In the genomic region with DNA sequence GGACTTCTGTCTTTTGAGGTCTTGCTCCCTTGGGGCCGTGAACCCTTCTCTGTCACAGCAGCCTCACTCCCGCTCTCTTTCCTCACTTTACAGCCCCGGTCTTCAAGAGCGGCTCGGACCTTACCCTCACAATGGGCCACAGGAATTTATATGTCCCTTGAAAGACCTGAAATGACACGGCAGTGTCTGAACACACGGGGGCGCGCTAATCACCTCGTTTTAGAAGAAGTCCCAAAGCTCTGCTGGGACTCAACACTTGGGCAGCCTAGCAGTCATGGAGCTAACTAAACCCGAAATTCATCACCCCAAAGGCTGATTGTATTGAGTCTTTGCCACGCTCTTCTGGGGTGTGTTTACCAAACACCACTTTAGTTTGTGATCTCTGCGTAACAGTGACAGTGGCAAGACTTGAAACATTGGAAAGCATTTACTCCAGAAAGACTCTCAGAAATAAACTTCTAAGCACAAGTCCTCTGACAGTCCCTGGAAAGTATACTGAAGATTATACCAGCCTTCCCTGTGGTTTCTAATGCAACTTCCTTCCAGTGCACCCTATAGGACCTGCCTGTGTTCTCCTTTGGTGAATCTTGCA, we compare ENCODE assay signal across 1 cellular context.
TF ChIP-seq lines count a peak whose summit lies in the region.

No MANE protein-coding gene starts in this region.

TF ChIP-seq in GM23338, 12 proteins besides CTCF, POLR2A, EP300 and RAD21 (continued from another document):
- TF ChIP-seq, protein P1, sequence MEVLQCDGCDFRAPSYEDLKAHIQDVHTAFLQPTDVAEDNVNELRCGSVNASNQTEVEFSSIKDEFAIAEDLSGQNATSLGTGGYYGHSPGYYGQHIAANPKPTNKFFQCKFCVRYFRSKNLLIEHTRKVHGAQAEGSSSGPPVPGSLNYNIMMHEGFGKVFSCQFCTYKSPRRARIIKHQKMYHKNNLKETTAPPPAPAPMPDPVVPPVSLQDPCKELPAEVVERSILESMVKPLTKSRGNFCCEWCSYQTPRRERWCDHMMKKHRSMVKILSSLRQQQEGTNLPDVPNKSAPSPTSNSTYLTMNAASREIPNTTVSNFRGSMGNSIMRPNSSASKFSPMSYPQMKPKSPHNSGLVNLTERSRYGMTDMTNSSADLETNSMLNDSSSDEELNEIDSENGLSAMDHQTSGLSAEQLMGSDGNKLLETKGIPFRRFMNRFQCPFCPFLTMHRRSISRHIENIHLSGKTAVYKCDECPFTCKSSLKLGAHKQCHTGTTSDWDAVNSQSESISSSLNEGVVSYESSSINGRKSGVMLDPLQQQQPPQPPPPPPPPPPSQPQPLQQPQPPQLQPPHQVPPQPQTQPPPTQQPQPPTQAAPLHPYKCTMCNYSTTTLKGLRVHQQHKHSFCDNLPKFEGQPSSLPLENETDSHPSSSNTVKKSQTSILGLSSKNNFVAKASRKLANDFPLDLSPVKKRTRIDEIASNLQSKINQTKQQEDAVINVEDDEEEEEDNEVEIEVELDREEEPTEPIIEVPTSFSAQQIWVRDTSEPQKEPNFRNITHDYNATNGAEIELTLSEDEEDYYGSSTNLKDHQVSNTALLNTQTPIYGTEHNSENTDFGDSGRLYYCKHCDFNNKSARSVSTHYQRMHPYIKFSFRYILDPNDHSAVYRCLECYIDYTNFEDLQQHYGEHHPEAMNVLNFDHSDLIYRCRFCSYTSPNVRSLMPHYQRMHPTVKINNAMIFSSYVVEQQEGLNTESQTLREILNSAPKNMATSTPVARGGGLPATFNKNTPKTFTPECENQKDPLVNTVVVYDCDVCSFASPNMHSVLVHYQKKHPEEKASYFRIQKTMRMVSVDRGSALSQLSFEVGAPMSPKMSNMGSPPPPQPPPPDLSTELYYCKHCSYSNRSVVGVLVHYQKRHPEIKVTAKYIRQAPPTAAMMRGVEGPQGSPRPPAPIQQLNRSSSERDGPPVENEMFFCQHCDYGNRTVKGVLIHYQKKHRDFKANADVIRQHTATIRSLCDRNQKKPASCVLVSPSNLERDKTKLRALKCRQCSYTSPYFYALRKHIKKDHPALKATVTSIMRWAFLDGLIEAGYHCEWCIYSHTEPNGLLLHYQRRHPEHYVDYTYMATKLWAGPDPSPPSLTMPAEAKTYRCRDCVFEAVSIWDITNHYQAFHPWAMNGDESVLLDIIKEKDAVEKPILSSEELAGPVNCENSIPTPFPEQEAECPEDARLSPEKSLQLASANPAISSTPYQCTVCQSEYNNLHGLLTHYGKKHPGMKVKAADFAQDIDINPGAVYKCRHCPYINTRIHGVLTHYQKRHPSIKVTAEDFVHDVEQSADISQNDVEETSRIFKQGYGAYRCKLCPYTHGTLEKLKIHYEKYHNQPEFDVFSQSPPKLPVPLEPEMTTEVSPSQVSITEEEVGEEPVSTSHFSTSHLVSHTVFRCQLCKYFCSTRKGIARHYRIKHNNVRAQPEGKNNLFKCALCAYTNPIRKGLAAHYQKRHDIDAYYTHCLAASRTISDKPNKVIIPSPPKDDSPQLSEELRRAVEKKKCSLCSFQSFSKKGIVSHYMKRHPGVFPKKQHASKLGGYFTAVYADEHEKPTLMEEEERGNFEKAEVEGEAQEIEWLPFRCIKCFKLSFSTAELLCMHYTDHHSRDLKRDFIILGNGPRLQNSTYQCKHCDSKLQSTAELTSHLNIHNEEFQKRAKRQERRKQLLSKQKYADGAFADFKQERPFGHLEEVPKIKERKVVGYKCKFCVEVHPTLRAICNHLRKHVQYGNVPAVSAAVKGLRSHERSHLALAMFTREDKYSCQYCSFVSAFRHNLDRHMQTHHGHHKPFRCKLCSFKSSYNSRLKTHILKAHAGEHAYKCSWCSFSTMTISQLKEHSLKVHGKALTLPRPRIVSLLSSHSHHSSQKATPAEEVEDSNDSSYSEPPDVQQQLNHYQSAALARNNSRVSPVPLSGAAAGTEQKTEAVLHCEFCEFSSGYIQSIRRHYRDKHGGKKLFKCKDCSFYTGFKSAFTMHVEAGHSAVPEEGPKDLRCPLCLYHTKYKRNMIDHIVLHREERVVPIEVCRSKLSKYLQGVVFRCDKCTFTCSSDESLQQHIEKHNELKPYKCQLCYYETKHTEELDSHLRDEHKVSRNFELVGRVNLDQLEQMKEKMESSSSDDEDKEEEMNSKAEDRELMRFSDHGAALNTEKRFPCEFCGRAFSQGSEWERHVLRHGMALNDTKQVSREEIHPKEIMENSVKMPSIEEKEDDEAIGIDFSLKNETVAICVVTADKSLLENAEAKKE (CRISPR knock-in tag; IDR thresholded peaks at IDR 0.05), result peak; percentile 98
- TF ChIP-seq ZNF114 (CRISPR knock-in tag; IDR thresholded peaks at IDR 0.05), result peak; percentile 71; the same call in 1 of the 2 replicates
- TF ChIP-seq, protein P2, sequence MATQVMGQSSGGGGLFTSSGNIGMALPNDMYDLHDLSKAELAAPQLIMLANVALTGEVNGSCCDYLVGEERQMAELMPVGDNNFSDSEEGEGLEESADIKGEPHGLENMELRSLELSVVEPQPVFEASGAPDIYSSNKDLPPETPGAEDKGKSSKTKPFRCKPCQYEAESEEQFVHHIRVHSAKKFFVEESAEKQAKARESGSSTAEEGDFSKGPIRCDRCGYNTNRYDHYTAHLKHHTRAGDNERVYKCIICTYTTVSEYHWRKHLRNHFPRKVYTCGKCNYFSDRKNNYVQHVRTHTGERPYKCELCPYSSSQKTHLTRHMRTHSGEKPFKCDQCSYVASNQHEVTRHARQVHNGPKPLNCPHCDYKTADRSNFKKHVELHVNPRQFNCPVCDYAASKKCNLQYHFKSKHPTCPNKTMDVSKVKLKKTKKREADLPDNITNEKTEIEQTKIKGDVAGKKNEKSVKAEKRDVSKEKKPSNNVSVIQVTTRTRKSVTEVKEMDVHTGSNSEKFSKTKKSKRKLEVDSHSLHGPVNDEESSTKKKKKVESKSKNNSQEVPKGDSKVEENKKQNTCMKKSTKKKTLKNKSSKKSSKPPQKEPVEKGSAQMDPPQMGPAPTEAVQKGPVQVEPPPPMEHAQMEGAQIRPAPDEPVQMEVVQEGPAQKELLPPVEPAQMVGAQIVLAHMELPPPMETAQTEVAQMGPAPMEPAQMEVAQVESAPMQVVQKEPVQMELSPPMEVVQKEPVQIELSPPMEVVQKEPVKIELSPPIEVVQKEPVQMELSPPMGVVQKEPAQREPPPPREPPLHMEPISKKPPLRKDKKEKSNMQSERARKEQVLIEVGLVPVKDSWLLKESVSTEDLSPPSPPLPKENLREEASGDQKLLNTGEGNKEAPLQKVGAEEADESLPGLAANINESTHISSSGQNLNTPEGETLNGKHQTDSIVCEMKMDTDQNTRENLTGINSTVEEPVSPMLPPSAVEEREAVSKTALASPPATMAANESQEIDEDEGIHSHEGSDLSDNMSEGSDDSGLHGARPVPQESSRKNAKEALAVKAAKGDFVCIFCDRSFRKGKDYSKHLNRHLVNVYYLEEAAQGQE (IDR thresholded peaks at IDR 0.05; ENCODE audit: unreplicated experiment), result no peak
- no peak for TF ChIP-seq ETS1 (IDR thresholded peaks at IDR 0.05)
- TF ChIP-seq JUNB (IDR thresholded peaks at IDR 0.05; ENCODE audit: unreplicated experiment), result no peak
- no peak for TF ChIP-seq EZH2 (IDR thresholded peaks at IDR 0.05; ENCODE audit: low read depth, unreplicated experiment)
- TF ChIP-seq POLR2AphosphoS5 (IDR thresholded peaks at IDR 0.05; ENCODE audit: low read depth), result no peak
- no peak for TF ChIP-seq NANOG (IDR thresholded peaks at IDR 0.05; ENCODE audit: borderline replicate concordance)
- TF ChIP-seq STAT1 (IDR thresholded peaks at IDR 0.05; ENCODE audit: unreplicated experiment), result no peak
- no peak for TF ChIP-seq ZNF331 (CRISPR knock-in tag; IDR thresholded peaks at IDR 0.05; ENCODE audit: low read depth)
- no peak for TF ChIP-seq EZH2phosphoT487 (IDR thresholded peaks at IDR 0.05; ENCODE audit: unreplicated experiment)
